24 cellular contexts compared by ENCODE assay signal in the genomic region with DNA sequence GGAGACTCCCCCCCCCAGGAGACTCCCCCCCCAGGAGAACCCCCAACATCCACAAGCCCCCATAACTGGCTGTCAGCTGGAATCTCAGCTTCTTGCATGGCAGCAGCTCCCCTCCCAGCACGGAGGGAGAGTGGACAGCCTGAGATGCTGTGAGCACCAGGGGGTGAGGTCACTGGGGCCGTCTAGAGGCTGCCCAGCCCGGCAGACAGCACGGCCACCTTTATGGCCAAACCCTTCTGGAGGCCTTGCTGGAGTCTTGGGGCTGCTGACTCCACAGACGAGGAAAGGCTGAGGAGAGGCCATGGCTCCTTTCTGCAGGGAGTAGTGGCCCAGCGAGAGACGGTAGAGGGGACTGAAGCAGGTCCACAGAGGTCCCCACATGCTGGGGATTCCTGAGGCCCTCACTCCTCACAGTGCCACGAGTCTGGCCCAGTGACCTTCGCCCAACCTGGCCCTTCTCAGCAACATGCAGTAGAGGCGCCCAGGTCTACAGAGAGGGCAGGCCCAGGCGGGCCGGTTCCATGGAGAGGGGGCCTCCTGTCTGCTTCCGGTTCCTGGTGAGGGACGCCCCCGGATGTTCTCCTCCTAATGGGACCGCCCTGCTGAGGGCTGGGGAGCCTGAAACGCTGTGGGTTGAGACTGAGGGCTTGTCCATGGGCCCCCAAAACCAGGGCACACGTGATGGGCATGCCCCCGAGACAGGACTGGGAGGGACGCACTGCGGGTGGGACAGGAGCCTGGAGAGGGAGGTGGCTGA.
DNase-seq lines count a peak whose midpoint lies in the region; ATAC-seq and TF ChIP-seq lines count a peak whose summit lies in the region.
"Had no signal": no experiment of that assay in that cellular context is flagged by ENCODE, and none has a peak within 500 bp of the region (broad histone marks: within the 10 kb centered on the region; RNA-seq: fewer than 3 reads in every experiment).

No MANE protein-coding gene starts in this region.

- ATAC-seq in omental fat pad (ENCODE audit: low FRiP score): no peak
- ATAC-seq in GM21529 (IDR thresholded peaks at IDR 0.05; ENCODE audit: unreplicated experiment): no peak
- ATAC-seq: activated CD4-positive, alpha-beta T cell treated with anti-CD3 and anti-CD28 coated beads for 36 hours; activated T-cell treated with anti-CD3 and anti-CD28 coated beads, Interleukin-2, amount 50 U/mL, for 4 hours; GM12878 had no signal

- TF ChIP-seq CTCF in chondrocyte (IDR thresholded peaks at IDR 0.05): no peak
- no peak for TF ChIP-seq CTCF in omental fat pad (IDR thresholded peaks at IDR 0.05)

- H3K27me3 Mint-ChIP-seq in chondrocyte (ENCODE audit: low read depth): peaks cover 11% of the 10 kb centered on the region
- H3K27me3 Mint-ChIP-seq: activated CD4-positive, alpha-beta T cell treated with anti-CD3 and anti-CD28 coated beads for 36 hours; CD4-positive, alpha-beta T cell; stimulated activated naive CD8-positive, alpha-beta T cell treated with anti-CD3 and anti-CD28 coated beads, Interleukin-15, Interleukin-2, amounts not matched to agents 100 ng/mL and 50 ng/mL, for 24 hours had no signal

- no peak overlapping the region for H3K27ac Mint-ChIP-seq in chondrocyte (ENCODE audit: unreplicated experiment)
- H3K27ac Mint-ChIP-seq: activated CD4-positive, alpha-beta T cell treated with anti-CD3 and anti-CD28 coated beads for 36 hours; CD4-positive, alpha-beta T cell; stimulated activated naive CD8-positive, alpha-beta T cell treated with anti-CD3 and anti-CD28 coated beads, Interleukin-15, Interleukin-2, amounts not matched to agents 100 ng/mL and 50 ng/mL, for 24 hours; T-helper 2 cell treated with Interferon-gamma antibody and Interleukin-4, amounts not matched to agents 5 μg/mL and 100 μg/mL, for 36 hours had no signal

- no peaks in the 10 kb centered on the region for H3K9me3 Mint-ChIP-seq in chondrocyte (ENCODE audit: low read depth)
- H3K9me3 Mint-ChIP-seq: activated T-cell treated with anti-CD3 and anti-CD28 coated beads, Interleukin-2, amount 50 U/mL, for 4 hours; CD4-positive, alpha-beta T cell; stimulated activated naive CD8-positive, alpha-beta T cell treated with anti-CD3 and anti-CD28 coated beads, Interleukin-15, Interleukin-2, amounts not matched to agents 100 ng/mL and 50 ng/mL, for 24 hours; T-helper 2 cell treated with Interferon-gamma antibody and Interleukin-4, amounts not matched to agents 5 μg/mL and 100 μg/mL, for 36 hours had no signal

- no peak overlapping the region for H3K4me3 ChIP-seq in H7 (ENCODE audit: insufficient read depth, low read depth, low read length)
- H3K4me3 ChIP-seq: GM12878, HAP-1, tibial artery had no signal

- H3K4me3 Mint-ChIP-seq in chondrocyte (ENCODE audit: unreplicated experiment): no peak overlapping the region
- H3K4me3 Mint-ChIP-seq: activated CD4-positive, alpha-beta T cell treated with anti-CD3 and anti-CD28 coated beads for 36 hours; activated T-cell treated with anti-CD3 and anti-CD28 coated beads, Interleukin-2, amount 50 U/mL, for 4 hours; CD4-positive, alpha-beta T cell; stimulated activated naive CD8-positive, alpha-beta T cell treated with anti-CD3 and anti-CD28 coated beads, Interleukin-15, Interleukin-2, amounts not matched to agents 100 ng/mL and 50 ng/mL, for 24 hours; T-helper 2 cell treated with Interferon-gamma antibody and Interleukin-4, amounts not matched to agents 5 μg/mL and 100 μg/mL, for 36 hours had no signal

- H3K36me3 ChIP-seq in H7 (replicated peaks; ENCODE audit: control insufficient read depth, insufficient read depth, low read length): no peaks in the 10 kb centered on the region
- H3K36me3 ChIP-seq: brain microvascular endothelial cell, HAP-1, tibial artery had no signal

- DNase-seq in activated T-cell treated with anti-CD3 and anti-CD28 coated beads, Interleukin-2, amount 50 U/mL, for 1 hour: peak; percentile 4
- DNase-seq in activated T-cell treated with anti-CD3 and anti-CD28 coated beads for 4 hours (no peak), H7 (peak; percentile 63), chondrocyte (ENCODE audit: low spot score) (peak; percentile 83), omental fat pad (ENCODE audit: low spot score) (peak; percentile 19)
- DNase-seq in activated CD8-positive, alpha-beta memory T cell treated with anti-CD3 and anti-CD28 coated beads, Interleukin-2, amount 50 U/mL, for 48 hours: no peak
- DNase-seq in stimulated activated CD4-positive, alpha-beta T cell treated with anti-CD3 and anti-CD28 coated beads, Interleukin-4, amount 100 ng/mL, for 4 hours: no peak
- DNase-seq: activated CD4-positive, alpha-beta T cell treated with anti-CD3 and anti-CD28 coated beads for 36 hours; activated T-cell treated with anti-CD3 and anti-CD28 coated beads, Interleukin-2, amount 50 U/mL, for 4 hours; brain microvascular endothelial cell; CD4-positive, alpha-beta T cell; effector CD4-positive, alpha-beta T cell; Karpas-422; mammary epithelial cell; NCI-H1417 treated with DMSO at 0.1 percent for 48 hours; NCI-H2081; NCI-H345; NCI-H774 had no signal

- H3K4me1 Mint-ChIP-seq in chondrocyte (ENCODE audit: low read depth): peaks cover 17% of the 10 kb centered on the region
- H3K4me1 Mint-ChIP-seq: activated CD4-positive, alpha-beta T cell treated with anti-CD3 and anti-CD28 coated beads for 36 hours had no signal

- H3K36me3 Mint-ChIP-seq in chondrocyte (ENCODE audit: low read depth): no peaks in the 10 kb centered on the region

- H3K27me3 ChIP-seq in H7 (ENCODE audit: control insufficient read depth, insufficient read depth, low read length): no peaks in the 10 kb centered on the region
- H3K27me3 ChIP-seq: brain microvascular endothelial cell had no signal

Comparison
In these comparisons a context has a peak if more than half of its experiments do, and no peak if none do; other contexts are left out.
1. DNase-seq: peak in activated T-cell treated with anti-CD3 and anti-CD28 coated beads, Interleukin-2, amount 50 U/mL, for 1 hour (single experiment), H7 (single experiment), chondrocyte (single experiment) and omental fat pad (single experiment); none in activated T-cell treated with anti-CD3 and anti-CD28 coated beads for 4 hours (single experiment), activated CD8-positive, alpha-beta memory T cell treated with anti-CD3 and anti-CD28 coated beads, Interleukin-2, amount 50 U/mL, for 48 hours (single experiment) and stimulated activated CD4-positive, alpha-beta T cell treated with anti-CD3 and anti-CD28 coated beads, Interleukin-4, amount 100 ng/mL, for 4 hours (0 of 2).